In genomic region chr11:134792044-134792443, GRCh38 we compare ENCODE assay signal across 29 cellular contexts.
A peak's percentile ranks its signal among the peaks of the same experiment; 100 is the strongest.
DNase-seq lines count a peak whose midpoint lies in the region; FAIRE-seq and TF ChIP-seq lines count a peak whose summit lies in the region.
"Had no signal": no experiment of that assay in that cellular context is flagged by ENCODE, and none has a peak within 500 bp of the region (broad histone marks: within the 10 kb centered on the region; RNA-seq: fewer than 3 reads in every experiment).

No MANE protein-coding gene starts in this region.

- H3K4me1 ChIP-seq in neural progenitor cell, result peaks cover 17% of the 10 kb centered on the region
- no peaks in the 10 kb centered on the region for H3K4me1 ChIP-seq in small intestine (ENCODE audit: control insufficient read depth in 2 of 2, insufficient read depth in 1 of 2, low read depth in 1 of 2, low read length in 1 of 2)
- H3K4me1 ChIP-seq: spleen, testis, uterus had no signal

- peaks cover 14% of the 10 kb centered on the region for H3K27me3 ChIP-seq in MG63
- no peaks in the 10 kb centered on the region for H3K27me3 ChIP-seq in bronchial epithelial cell (ENCODE audit: control insufficient read depth, insufficient read depth, low read length)
- H3K27me3 ChIP-seq in neural progenitor cell, result peaks cover 29% of the 10 kb centered on the region
- peaks cover 0 to 3% of the 10 kb centered on the region in 2 donors for H3K27me3 ChIP-seq in small intestine (ENCODE audit: control insufficient read depth in 2 of 2, insufficient read depth in 2 of 2, low read length in 2 of 2)
- H3K27me3 ChIP-seq: testis had no signal

- H3K27ac ChIP-seq in neural progenitor cell (no peak overlapping the region), small intestine (ENCODE audit: low read depth in 1 of 2, low read length in 1 of 2) (no peak overlapping the region)
- H3K27ac ChIP-seq: dorsolateral prefrontal cortex, KMS-11, spleen, testis, uterus had no signal

- H3K36me3 ChIP-seq in MG63, result no peaks in the 10 kb centered on the region
- H3K36me3 ChIP-seq in bronchial epithelial cell (ENCODE audit: control insufficient read depth, insufficient read depth, low read length), result no peaks in the 10 kb centered on the region
- H3K36me3 ChIP-seq in neural progenitor cell, result no peaks in the 10 kb centered on the region
- no peaks in the 10 kb centered on the region for H3K36me3 ChIP-seq in small intestine (ENCODE audit: control insufficient read depth in 2 of 2, insufficient read depth in 2 of 2, low read length in 2 of 2)
- H3K36me3 ChIP-seq: spleen, uterus had no signal

- TF ChIP-seq CTCF in bronchial epithelial cell (IDR thresholded peaks at IDR 0.05; ENCODE audit: insufficient read depth, low read length, severe bottlenecking) (no peak), neural progenitor cell (IDR thresholded peaks at IDR 0.05) (no peak)

- DNase-seq in Daoy (ENCODE audit: low read depth) (peak; percentile 68), MG63 (peak; percentile 19), bronchial epithelial cell (ENCODE audit: low read depth) (peak; percentile 11), neural progenitor cell (ENCODE audit: low spot score) (no peak), small intestine (no peak), HT-29 (ENCODE audit: low spot score) (no peak)
- no peak for DNase-seq in stimulated activated naive CD4-positive, alpha-beta T cell treated with Interleukin-2 at 50 U/mL for 16 hours (lab: John Stamatoyannopoulos, UW)
- DNase-seq: activated CD4-positive, alpha-beta T cell treated with anti-CD3 and anti-CD28 coated beads, Interleukin-2, amount 50 U/mL, for 1 hour; activated CD8-positive, alpha-beta memory T cell treated with anti-CD3 and anti-CD28 coated beads, Interleukin-2, amount 10 ng/mL, durations not matched to agents 7 days and 5 days; activated naive CD4-positive, alpha-beta T cell treated with anti-CD3 and anti-CD28 coated beads, Interleukin-2, amount 50 U/mL, for 16 hours; aorta; C1 segment of cervical spinal cord; dorsolateral prefrontal cortex; left ventricle myocardium superior; midbrain; naive thymus-derived CD8-positive, alpha-beta T cell; NCI-H187 treated with DMSO at 0.1 percent for 48 hours; NCI-H446; retina; spleen; stimulated activated CD4-positive, alpha-beta T cell treated with anti-CD3 and anti-CD28 coated beads, Interleukin-2, amount 100 ng/mL, for 48 hours; T1000; testis; uterus had no signal

- H3K4me3 ChIP-seq in MG63 (no peak overlapping the region), bronchial epithelial cell (ENCODE audit: low read depth, low read length) (no peak overlapping the region), neural progenitor cell (no peak overlapping the region), small intestine (ENCODE audit: low read depth in 1 of 2, low read length in 2 of 2) (no peak overlapping the region)
- H3K4me3 ChIP-seq: dorsolateral prefrontal cortex, spleen, testis, uterus had no signal

- H3K27ac Mint-ChIP-seq in neural progenitor cell, result no peak overlapping the region
- H3K27ac Mint-ChIP-seq: activated CD8-positive, alpha-beta memory T cell treated with anti-CD3 and anti-CD28 coated beads, Interleukin-2, amount 10 ng/mL, durations not matched to agents 7 days and 5 days; naive thymus-derived CD8-positive, alpha-beta T cell; stimulated activated memory B cell treated with anti-CD40 and anti-IgM and Interleukin-4, amounts not matched to agents 10 μg/mL and 1 μg/mL and 100 μg/mL, for 72 hours had no signal

- H3K9me3 ChIP-seq in MG63, result no peaks in the 10 kb centered on the region
- no peaks in the 10 kb centered on the region for H3K9me3 ChIP-seq in neural progenitor cell (ENCODE audit: low read depth)
- H3K9me3 ChIP-seq in small intestine (ENCODE audit: control insufficient read depth, low read depth), result no peaks in the 10 kb centered on the region
- H3K9me3 ChIP-seq: spleen, testis, uterus had no signal

- no peak overlapping the region for H2AFZ ChIP-seq in neural progenitor cell (replicated peaks)

- no peak overlapping the region for H3K4me3 Mint-ChIP-seq in neural progenitor cell
- H3K4me3 Mint-ChIP-seq: activated CD8-positive, alpha-beta memory T cell treated with anti-CD3 and anti-CD28 coated beads, Interleukin-2, amount 10 ng/mL, durations not matched to agents 7 days and 5 days; naive thymus-derived CD8-positive, alpha-beta T cell; stimulated activated memory B cell treated with anti-CD40 and anti-IgM and Interleukin-4, amounts not matched to agents 10 μg/mL and 1 μg/mL and 100 μg/mL, for 72 hours had no signal

- no peak overlapping the region for H3K9ac ChIP-seq in neural progenitor cell
- H3K9ac ChIP-seq: KMS-11 had no signal

- peaks cover 3% of the 10 kb centered on the region for H3F3A ChIP-seq in neural progenitor cell (ENCODE audit: low read depth)

- no peaks in the 10 kb centered on the region for H3K36me3 Mint-ChIP-seq in neural progenitor cell
- H3K36me3 Mint-ChIP-seq: activated CD8-positive, alpha-beta memory T cell treated with anti-CD3 and anti-CD28 coated beads, Interleukin-2, amount 10 ng/mL, durations not matched to agents 7 days and 5 days; naive thymus-derived CD8-positive, alpha-beta T cell; stimulated activated memory B cell treated with anti-CD40 and anti-IgM and Interleukin-4, amounts not matched to agents 10 μg/mL and 1 μg/mL and 100 μg/mL, for 72 hours had no signal

- 53 to 69% (median 60%) methylated on average over 7 of the region's 7 CpGs for WGBS in small intestine, 3 donors

- FAIRE-seq in bronchial epithelial cell (lab: Jason Lieb, UNC) (no peak), small intestine (lab: Jason Lieb, UNC) (no peak)
- FAIRE-seq: endothelial cell of umbilical vein, G401.6, GM18507 had no signal

- no peaks in the 10 kb centered on the region for H4K20me1 ChIP-seq in neural progenitor cell (ENCODE audit: low read depth)

- peaks cover 2% of the 10 kb centered on the region for H3K9me3 Mint-ChIP-seq in neural progenitor cell
- H3K9me3 Mint-ChIP-seq: naive thymus-derived CD8-positive, alpha-beta T cell; stimulated activated memory B cell treated with anti-CD40 and anti-IgM and Interleukin-4, amounts not matched to agents 10 μg/mL and 1 μg/mL and 100 μg/mL, for 72 hours had no signal

- H3K79me2 ChIP-seq in neural progenitor cell (ENCODE audit: low read depth), result no peaks in the 10 kb centered on the region

- peaks cover 24% of the 10 kb centered on the region for H3K27me3 Mint-ChIP-seq in neural progenitor cell (ENCODE audit: insufficient read depth, low read depth)
- H3K27me3 Mint-ChIP-seq: stimulated activated memory B cell treated with anti-CD40 and anti-IgM and Interleukin-4, amounts not matched to agents 10 μg/mL and 1 μg/mL and 100 μg/mL, for 72 hours had no signal

- peaks cover 28% of the 10 kb centered on the region for H3K4me1 Mint-ChIP-seq in neural progenitor cell
- H3K4me1 Mint-ChIP-seq: activated CD8-positive, alpha-beta memory T cell treated with anti-CD3 and anti-CD28 coated beads, Interleukin-2, amount 10 ng/mL, durations not matched to agents 7 days and 5 days; naive thymus-derived CD8-positive, alpha-beta T cell; stimulated activated memory B cell treated with anti-CD40 and anti-IgM and Interleukin-4, amounts not matched to agents 10 μg/mL and 1 μg/mL and 100 μg/mL, for 72 hours had no signal

- peak overlapping the region; percentile 38 for H3K4me2 ChIP-seq in neural progenitor cell
- H3K4me2 ChIP-seq: KMS-11 had no signal

Comparison
In these comparisons a context has a peak if more than half of its experiments do, and no peak if none do; other contexts are left out.
1. DNase-seq: peak in Daoy (single experiment), MG63 (single experiment) and bronchial epithelial cell (single experiment); none in neural progenitor cell (single experiment), stimulated activated naive CD4-positive, alpha-beta T cell treated with Interleukin-2 at 50 U/mL for 16 hours (single experiment), small intestine (single experiment) and HT-29 (single experiment).